Comparison of ENCODE assay signal across 13 cellular contexts in the genomic region with DNA sequence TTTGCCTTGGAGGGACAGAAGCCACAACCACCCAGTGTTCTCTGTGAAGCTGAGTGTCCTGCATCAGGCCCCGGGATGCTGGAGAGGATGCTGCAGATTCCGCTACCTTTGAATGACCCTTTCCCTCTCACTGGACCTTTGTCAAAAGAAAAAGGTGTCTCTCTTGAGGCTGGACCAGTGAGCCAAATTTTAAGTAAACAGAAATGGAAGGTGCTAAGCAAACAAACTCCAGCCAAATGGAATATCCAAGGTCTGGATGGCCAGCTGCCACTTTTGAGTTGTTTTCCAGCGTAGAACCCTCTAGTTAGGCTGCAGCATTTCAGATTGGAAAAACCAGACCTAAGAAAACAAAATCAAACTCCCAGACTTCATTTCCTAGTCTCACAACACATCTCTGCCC.
A peak's percentile ranks its signal among the peaks of the same experiment; 100 is the strongest.
DNase-seq lines count a peak whose midpoint lies in the region; ATAC-seq and TF ChIP-seq lines count a peak whose summit lies in the region.
"Had no signal": no experiment of that assay in that cellular context is flagged by ENCODE, and none has a peak within 500 bp of the region (broad histone marks: within the 10 kb centered on the region; RNA-seq: fewer than 3 reads in every experiment).

No MANE protein-coding gene starts in this region.

- H3K9me3 ChIP-seq in skeletal muscle tissue (ENCODE audit: control insufficient read depth in 3 of 3, low read length in 3 of 3) (no peaks in the 10 kb centered on the region), suprapubic skin (no peaks in the 10 kb centered on the region), neuronal stem cell (replicated peaks in 1 of 2; ENCODE audit: control insufficient read depth in 2 of 2, insufficient read depth in 1 of 2, low read depth in 1 of 2, low read length in 2 of 2) (no peaks in the 10 kb centered on the region)
- H3K9me3 ChIP-seq: HAP-1, MG63, SJCRH30 had no signal

- TF ChIP-seq EP300 in suprapubic skin (IDR thresholded peaks at IDR 0.05) = no peak

- WGBS in suprapubic skin = 91% methylated on average over 3 of the region's 3 CpGs
- no CpG with 5 or more reads among the region's 3 CpGs for WGBS in neuronal stem cell (ENCODE audit: extremely low coverage in 2 of 2, insufficient read length in 2 of 2, insufficient replicate concordance in 1 of 2), 2 donors

- intact Hi-C loops in sciatic nerve (cut with DNase I) = no loop called here

- H2BK15ac ChIP-seq in neuronal stem cell (ENCODE audit: low read length) = no peak overlapping the region

- H3K27me3 ChIP-seq in skeletal muscle tissue (ENCODE audit: control insufficient read depth in 3 of 3, insufficient read depth in 3 of 3, low read length in 3 of 3) (no peaks in the 10 kb centered on the region), suprapubic skin (no peaks in the 10 kb centered on the region), neuronal stem cell (ENCODE audit: control insufficient read depth in 3 of 3, insufficient read depth in 3 of 3, low read depth in 1 of 3, low read length in 3 of 3) (no peaks in the 10 kb centered on the region)
- H3K27me3 ChIP-seq: MG63, SJCRH30 had no signal

- H4K8ac ChIP-seq in neuronal stem cell (ENCODE audit: low read depth, low read length) = no peak overlapping the region

- H3K4me2 ChIP-seq in neuronal stem cell (ENCODE audit: insufficient read depth, low read length, poor library complexity, severe bottlenecking) = no peak overlapping the region

- no peak for TF ChIP-seq POLR2A in suprapubic skin (IDR thresholded peaks at IDR 0.05)

- H3K4me3 ChIP-seq in LNCaP clone FGC (ENCODE audit: low read depth, low read length) (no peak overlapping the region), skeletal muscle tissue (ENCODE audit: low read length in 3 of 3) (no peak overlapping the region), suprapubic skin (no peak overlapping the region), neuronal stem cell (ENCODE audit: low read length in 2 of 2) (no peak overlapping the region)
- H3K4me3 ChIP-seq: HAP-1, MG63, SJCRH30 had no signal

- H2BK12ac ChIP-seq in neuronal stem cell (ENCODE audit: low read length) = no peak overlapping the region

- H2AFZ ChIP-seq in neuronal stem cell (ENCODE audit: low read length) = no peak overlapping the region

- H3K79me1 ChIP-seq in neuronal stem cell (ENCODE audit: low read depth, low read length) = no peaks in the 10 kb centered on the region

- H3K4me1 Mint-ChIP-seq in stimulated activated effector memory CD8-positive, alpha-beta T cell treated with anti-CD3 and anti-CD28 coated beads, Interleukin-12 subunit alpha, Interleukin-12 subunit beta, amount 100 ng/mL, for 72 hours = no peaks in the 10 kb centered on the region

- H3K4ac ChIP-seq in neuronal stem cell (ENCODE audit: low read length) = no peak overlapping the region

- H3K36me3 ChIP-seq in skeletal muscle tissue (ENCODE audit: control insufficient read depth in 3 of 3, insufficient read depth in 3 of 3, low read length in 3 of 3) (peaks cover 0 to 2% (median 0%) of the 10 kb centered on the region in 3 donors), suprapubic skin (no peaks in the 10 kb centered on the region), neuronal stem cell (replicated peaks in 1 of 2; ENCODE audit: control insufficient read depth in 2 of 2, insufficient read depth in 2 of 2, low read length in 2 of 2) (peaks cover 0 to 46% of the 10 kb centered on the region in 2 donors)
- H3K36me3 ChIP-seq: HAP-1, SJCRH30 had no signal

- no peak overlapping the region for H3K14ac ChIP-seq in neuronal stem cell (ENCODE audit: low read length)

- H3K23ac ChIP-seq in neuronal stem cell (ENCODE audit: low read depth, low read length, poor library complexity) = no peak overlapping the region

- DNase-seq in LNCaP clone FGC (ENCODE audit: low read depth) (peak; percentile 19), NCI-H774 (lab: John Stamatoyannopoulos, UW) (peak; percentile 11), cerebellar cortex (ENCODE audit: low spot score) (peak; percentile 44), sciatic nerve (ENCODE audit: low spot score) (no peak), suprapubic skin (ENCODE audit: low spot score in 2 of 2) (no peak), neuronal stem cell (ENCODE audit: low spot score) (no peak)
- DNase-seq in stimulated activated effector memory CD8-positive, alpha-beta T cell treated with anti-CD3 and anti-CD28 coated beads, Interleukin-12 subunit alpha, Interleukin-12 subunit beta, amount 100 ng/mL, for 72 hours (ENCODE audit: low spot score in 2 of 2) = no peak
- DNase-seq: EL, NCI-H187 treated with DMSO at 0.1 percent for 48 hours had no signal

- H3K27ac Mint-ChIP-seq in stimulated activated effector memory CD8-positive, alpha-beta T cell treated with anti-CD3 and anti-CD28 coated beads, Interleukin-12 subunit alpha, Interleukin-12 subunit beta, amount 100 ng/mL, for 72 hours = no peak overlapping the region

- no peak overlapping the region for H2BK120ac ChIP-seq in neuronal stem cell (ENCODE audit: low read depth, low read length)

- no peak overlapping the region for H4K91ac ChIP-seq in neuronal stem cell (ENCODE audit: low read depth, low read length, poor library complexity)

- H3K27ac ChIP-seq in skeletal muscle tissue (ENCODE audit: low read depth, low read length) (peak overlapping the region; percentile 57), suprapubic skin (no peak overlapping the region), neuronal stem cell (replicated peaks; ENCODE audit: low read length) (no peak overlapping the region)
- H3K27ac ChIP-seq: SJCRH30 had no signal

- ATAC-seq in sciatic nerve = no peak
- no peak for ATAC-seq in stimulated activated effector memory CD8-positive, alpha-beta T cell treated with anti-CD3 and anti-CD28 coated beads, Interleukin-12 subunit alpha, Interleukin-12 subunit beta, amount 100 ng/mL, for 72 hours

- no peaks in the 10 kb centered on the region for H3K9me3 Mint-ChIP-seq in stimulated activated effector memory CD8-positive, alpha-beta T cell treated with anti-CD3 and anti-CD28 coated beads, Interleukin-12 subunit alpha, Interleukin-12 subunit beta, amount 100 ng/mL, for 72 hours

- no peaks in the 10 kb centered on the region for H3K36me3 Mint-ChIP-seq in stimulated activated effector memory CD8-positive, alpha-beta T cell treated with anti-CD3 and anti-CD28 coated beads, Interleukin-12 subunit alpha, Interleukin-12 subunit beta, amount 100 ng/mL, for 72 hours

- H2AK5ac ChIP-seq in neuronal stem cell (ENCODE audit: low read depth, low read length) = no peak overlapping the region

- no peak overlapping the region for H3K18ac ChIP-seq in neuronal stem cell (ENCODE audit: low read length)

- no peak overlapping the region for H3K9ac ChIP-seq in skeletal muscle tissue (ENCODE audit: low read depth in 1 of 3, low read length in 3 of 3)
- no peak overlapping the region for H3K9ac ChIP-seq in neuronal stem cell (ENCODE audit: low read depth, low read length, poor library complexity)

- H3K4me1 ChIP-seq in skeletal muscle tissue (ENCODE audit: control insufficient read depth in 3 of 3, insufficient read depth in 3 of 3, low read length in 3 of 3) = peaks cover 5 to 28% (median 9%) of the 10 kb centered on the region in 3 donors
- H3K4me1 ChIP-seq in suprapubic skin = peaks cover 8% of the 10 kb centered on the region
- H3K4me1 ChIP-seq in neuronal stem cell (ENCODE audit: control insufficient read depth in 2 of 2, insufficient read depth in 1 of 2, low read depth in 1 of 2, low read length in 2 of 2) = no peaks in the 10 kb centered on the region
- H3K4me1 ChIP-seq: HAP-1, SJCRH30 had no signal

- TF ChIP-seq CTCF in LNCaP clone FGC (IDR thresholded peaks at IDR 0.05; ENCODE audit: control insufficient read depth, extremely low read depth, insufficient read depth) (no peak), suprapubic skin (IDR thresholded peaks at IDR 0.05) (no peak)

- H3K4me3 Mint-ChIP-seq in stimulated activated effector memory CD8-positive, alpha-beta T cell treated with anti-CD3 and anti-CD28 coated beads, Interleukin-12 subunit alpha, Interleukin-12 subunit beta, amount 100 ng/mL, for 72 hours = no peak overlapping the region

- no peak overlapping the region for H2BK5ac ChIP-seq in neuronal stem cell (ENCODE audit: low read length)

Comparison
In these comparisons a context has a peak if more than half of its experiments do, and no peak if none do; other contexts are left out.
1. DNase-seq: peak in LNCaP clone FGC (single experiment), NCI-H774 (single experiment) and cerebellar cortex (single experiment); none in sciatic nerve (single experiment), suprapubic skin (0 of 2), neuronal stem cell (single experiment) and stimulated activated effector memory CD8-positive, alpha-beta T cell treated with anti-CD3 and anti-CD28 coated beads, Interleukin-12 subunit alpha, Interleukin-12 subunit beta, amount 100 ng/mL, for 72 hours (0 of 2).